ENCODE assay signal across 13 cellular contexts in the genomic region with DNA sequence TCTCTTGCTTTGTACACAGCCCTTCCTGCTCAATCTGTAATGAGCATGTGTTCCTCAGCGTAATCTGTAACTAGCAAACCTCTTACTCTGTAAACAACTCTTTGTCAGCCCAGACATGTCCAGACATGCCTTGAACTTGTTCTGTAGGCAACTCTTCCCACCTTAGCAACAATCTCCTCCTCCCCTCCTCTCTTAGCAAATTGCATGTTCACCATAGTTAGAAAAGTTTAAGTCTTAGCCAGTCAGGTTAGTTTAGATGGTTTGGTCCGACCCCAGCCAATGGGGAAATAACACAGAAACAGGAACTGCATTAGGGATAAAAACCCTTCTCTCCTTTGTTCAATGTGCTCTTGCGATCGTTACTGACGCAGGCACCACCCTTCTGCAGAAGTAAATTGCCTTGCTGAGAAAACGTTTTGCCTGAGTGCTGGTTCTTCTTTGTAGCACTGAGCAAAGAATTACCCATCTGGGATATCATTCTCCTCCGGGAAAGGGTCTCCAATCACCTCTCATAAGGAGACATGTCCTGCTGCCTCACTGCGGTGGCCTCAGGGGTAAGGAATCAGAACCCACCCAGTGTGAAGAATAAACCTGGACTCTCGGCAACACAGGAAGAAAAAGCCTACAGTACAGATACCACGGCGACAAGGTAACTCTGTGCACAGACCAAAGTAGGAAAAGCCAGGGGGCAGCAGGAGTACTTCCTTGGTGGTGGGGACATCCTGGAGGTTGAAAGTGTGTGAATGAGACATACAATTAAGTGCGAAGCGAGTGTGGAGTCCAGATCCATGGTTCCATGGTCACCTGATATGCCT. TPM values are rescaled to one million over a fixed set of nuclear protein-coding genes. Genes with fewer than 3 reads are reported as not detected.
DNase-seq lines count a peak whose midpoint lies in the region; ATAC-seq and TF ChIP-seq lines count a peak whose summit lies in the region.
"Had no signal": no experiment of that assay in that cellular context is flagged by ENCODE, and none has a peak within 500 bp of the region (broad histone marks: within the 10 kb centered on the region; RNA-seq: fewer than 3 reads in every experiment).

No MANE protein-coding gene starts in this region.

- H3K36me3 ChIP-seq in CD8-positive, alpha-beta memory T cell (ENCODE audit: insufficient read depth, low read length): peaks cover 5% of the 10 kb centered on the region

- H3K27ac Mint-ChIP-seq in CD8-positive, alpha-beta memory T cell: peak overlapping the region in 6 of 8 donors; percentile 12 to 88 (median 24)
- peak overlapping the region; percentile 49 for H3K27ac Mint-ChIP-seq in activated naive CD8-positive, alpha-beta T cell treated with anti-CD3 and anti-CD28 coated beads, Interleukin-2, amount 10 ng/mL, durations not matched to agents 7 days and 5 days

- peaks cover 6 to 19% (median 15%) of the 10 kb centered on the region in 3 donors for H3K4me1 Mint-ChIP-seq in CD8-positive, alpha-beta memory T cell
- peaks cover 7% of the 10 kb centered on the region for H3K4me1 Mint-ChIP-seq in activated naive CD8-positive, alpha-beta T cell treated with anti-CD3 and anti-CD28 coated beads, Interleukin-2, amount 10 ng/mL, durations not matched to agents 7 days and 5 days

- no peak for ATAC-seq in activated naive CD8-positive, alpha-beta T cell treated with anti-CD3 and anti-CD28 coated beads, Interleukin-2, amount 10 ng/mL, durations not matched to agents 7 days and 5 days (ENCODE audit: low read depth)
- ATAC-seq in GM19023 (IDR thresholded peaks at IDR 0.05; ENCODE audit: unreplicated experiment) (no peak), HG03354 (IDR thresholded peaks at IDR 0.05; ENCODE audit: poor library complexity, severe bottlenecking, unreplicated experiment) (no peak), HG03159 (IDR thresholded peaks at IDR 0.05; ENCODE audit: unreplicated experiment) (no peak)
- ATAC-seq: SK-N-SH treated with all-trans-retinoic acid at 6 μM for 48 hours had no signal

- POLR2A ChIA-PET in CD8-positive, alpha-beta memory T cell (lab: Charles Lee): interaction anchor here (0.6 kb wide), 1 partner anchor 957 kb away, joined by 3 read pairs; no protein-coding TSS in a partner anchor
- POLR2A ChIA-PET in activated naive CD8-positive, alpha-beta T cell treated with anti-CD3 and anti-CD28 coated beads, Interleukin-2, amount 10 ng/mL, durations not matched to agents 7 days and 5 days (lab: Charles Lee): interaction anchor here (0.8 kb wide), 1 partner anchor 41 kb away, joined by 3 read pairs; no protein-coding TSS in a partner anchor

- peaks cover 21% of the 10 kb centered on the region for H3K9me3 ChIP-seq in CD8-positive, alpha-beta memory T cell (ENCODE audit: low read length)

- no peak for TF ChIP-seq CTCF in HFF-Myc (IDR thresholded peaks at IDR 0.05; ENCODE audit: low read depth, low read length, missing control alignments)

- H3K27me3 Mint-ChIP-seq in CD8-positive, alpha-beta memory T cell: peaks cover 0 to 4% of the 10 kb centered on the region in 2 donors
- H3K27me3 Mint-ChIP-seq in activated naive CD8-positive, alpha-beta T cell treated with anti-CD3 and anti-CD28 coated beads, Interleukin-2, amount 10 ng/mL, durations not matched to agents 7 days and 5 days: no peaks in the 10 kb centered on the region
- H3K27me3 Mint-ChIP-seq: naive B cell had no signal

- no peaks in the 10 kb centered on the region for H3K4me1 ChIP-seq in CD8-positive, alpha-beta memory T cell (ENCODE audit: insufficient read depth, low read length)

- no peaks in the 10 kb centered on the region for H3K27me3 ChIP-seq in CD8-positive, alpha-beta memory T cell (ENCODE audit: insufficient read depth, low read length, poor library complexity, severe bottlenecking)

- no peak overlapping the region for H3K4me3 Mint-ChIP-seq in CD8-positive, alpha-beta memory T cell
- no peak overlapping the region for H3K4me3 Mint-ChIP-seq in activated naive CD8-positive, alpha-beta T cell treated with anti-CD3 and anti-CD28 coated beads, Interleukin-2, amount 10 ng/mL, durations not matched to agents 7 days and 5 days
- H3K4me3 Mint-ChIP-seq: naive B cell had no signal

- H3K9me3 Mint-ChIP-seq in CD8-positive, alpha-beta memory T cell: peaks cover 29 to 57% (median 48%) of the 10 kb centered on the region in 5 donors
- peaks cover 32% of the 10 kb centered on the region for H3K9me3 Mint-ChIP-seq in activated naive CD8-positive, alpha-beta T cell treated with anti-CD3 and anti-CD28 coated beads, Interleukin-2, amount 10 ng/mL, durations not matched to agents 7 days and 5 days

- DNase-seq in CD8-positive, alpha-beta memory T cell: no peak
- DNase-seq in HFF-Myc (ENCODE audit: extremely low read depth, low read depth) (peak; percentile 77), islet precursor cell (peak; percentile 93)
- DNase-seq in activated naive CD8-positive, alpha-beta T cell treated with anti-CD3 and anti-CD28 coated beads, Interleukin-2, amount 10 ng/mL, durations not matched to agents 7 days and 5 days: no peak
- DNase-seq in NK-92 treated with Interleukin-12 subunit alpha and Interleukin-12 subunit beta, amount 100 ng/mL, for 24 hours (lab: John Stamatoyannopoulos, UW): no peak
- DNase-seq: cortex of kidney, hypothalamus, naive B cell, NCI-H2227 treated with DMSO at 0.1 percent for 48 hours had no signal

- H3K36me3 Mint-ChIP-seq in CD8-positive, alpha-beta memory T cell: peaks cover 29 to 56% (median 56%) of the 10 kb centered on the region in 3 donors
- peaks cover 62% of the 10 kb centered on the region for H3K36me3 Mint-ChIP-seq in activated naive CD8-positive, alpha-beta T cell treated with anti-CD3 and anti-CD28 coated beads, Interleukin-2, amount 10 ng/mL, durations not matched to agents 7 days and 5 days

- CTCF ChIA-PET in CD8-positive, alpha-beta memory T cell (lab: Charles Lee): interaction anchor here (1.1 kb wide), 1 partner anchor 288 kb away, joined by 3 read pairs; no protein-coding TSS in a partner anchor

- H3K27ac ChIP-seq in CD8-positive, alpha-beta memory T cell (ENCODE audit: low read depth, low read length): no peak overlapping the region

- no peak overlapping the region for H3K4me3 ChIP-seq in CD8-positive, alpha-beta memory T cell (ENCODE audit: low read length)
- H3K4me3 ChIP-seq in HFF-Myc (replicated peaks; ENCODE audit: low read depth, low read length): no peak overlapping the region

RNA-seq across cellular contexts. Expression of gene PLN, which starts 26.2 kb away (rescaled TPM):
- not detected for total RNA-seq in CD8-positive, alpha-beta memory T cell
- polyA plus RNA-seq in CD8-positive, alpha-beta memory T cell: 0.49 TPM
- not detected for total RNA-seq in activated naive CD8-positive, alpha-beta T cell treated with anti-CD3 and anti-CD28 coated beads, Interleukin-2, amount 10 ng/mL, durations not matched to agents 7 days and 5 days

Comparison
In these comparisons a context has a peak if more than half of its experiments do, and no peak if none do; other contexts are left out.
1. DNase-seq: peak in HFF-Myc (single experiment) and islet precursor cell (single experiment); none in CD8-positive, alpha-beta memory T cell (0 of 5), activated naive CD8-positive, alpha-beta T cell treated with anti-CD3 and anti-CD28 coated beads, Interleukin-2, amount 10 ng/mL, durations not matched to agents 7 days and 5 days (single experiment) and NK-92 treated with Interleukin-12 subunit alpha and Interleukin-12 subunit beta, amount 100 ng/mL, for 24 hours (single experiment).